8 cellular contexts compared by ENCODE assay signal in genomic region chr7:117010375-117011133, GRCh38. TPM values are rescaled to one million over a fixed set of nuclear protein-coding genes. Genes with fewer than 3 reads are reported as not detected.
A peak's percentile ranks its signal among the peaks of the same experiment; 100 is the strongest.
DNase-seq lines count a peak whose midpoint lies in the region; ATAC-seq and TF ChIP-seq lines count a peak whose summit lies in the region.
"Had no signal": no experiment of that assay in that cellular context is flagged by ENCODE, and none has a peak within 500 bp of the region (broad histone marks: within the 10 kb centered on the region; RNA-seq: fewer than 3 reads in every experiment).

No MANE protein-coding gene starts in this region.

- no peaks in the 10 kb centered on the region for H3K9me3 Mint-ChIP-seq in WTC11
- no peaks in the 10 kb centered on the region for H3K9me3 Mint-ChIP-seq in CD8-positive, alpha-beta memory T cell

- H3K27ac Mint-ChIP-seq in T-helper 17 cell, result peak overlapping the region; percentile 78
- no peak overlapping the region for H3K27ac Mint-ChIP-seq in WTC11
- peak overlapping the region in 3 of 8 donors; percentile 25 to 67 (median 35) for H3K27ac Mint-ChIP-seq in CD8-positive, alpha-beta memory T cell

- TF ChIP-seq CTCF in tibial nerve (IDR thresholded peaks at IDR 0.05) (no peak), WTC11 (IDR thresholded peaks at IDR 0.05) (no peak)

- no peak for TF ChIP-seq EP300 in tibial nerve (IDR thresholded peaks at IDR 0.05)

- CTCF ChIA-PET in WTC11 (lab: Charles Lee), result interaction anchor here (1.0 to 1.1 kb wide), 2 partner anchors 9 to 78 kb away, joined by 3 to 4 read pairs; no protein-coding TSS in a partner anchor
- CTCF ChIA-PET in CD8-positive, alpha-beta memory T cell (lab: Charles Lee), result interaction anchor here (1.0 to 1.1 kb wide), 2 partner anchors 22 to 117 kb away, joined by 3 read pairs; no protein-coding TSS in a partner anchor

- peaks cover 0 to 26% (median 2%) of the 10 kb centered on the region in 4 donors for H3K4me1 ChIP-seq in tibial nerve
- H3K4me1 ChIP-seq in CD8-positive, alpha-beta memory T cell (ENCODE audit: insufficient read depth, low read length), result peaks cover 58% of the 10 kb centered on the region

- no peak overlapping the region for H3K4me3 ChIP-seq in tibial nerve
- no peak overlapping the region for H3K4me3 ChIP-seq in CD8-positive, alpha-beta memory T cell (ENCODE audit: low read length)
- H3K4me3 ChIP-seq: sigmoid colon had no signal

- H3K36me3 ChIP-seq in tibial nerve, result no peaks in the 10 kb centered on the region
- no peaks in the 10 kb centered on the region for H3K36me3 ChIP-seq in CD8-positive, alpha-beta memory T cell (ENCODE audit: insufficient read depth, low read length)
- H3K36me3 ChIP-seq: sigmoid colon had no signal

- no peaks in the 10 kb centered on the region for H3K36me3 Mint-ChIP-seq in T-helper 17 cell (ENCODE audit: low read depth)
- no peaks in the 10 kb centered on the region for H3K36me3 Mint-ChIP-seq in WTC11
- no peaks in the 10 kb centered on the region for H3K36me3 Mint-ChIP-seq in CD8-positive, alpha-beta memory T cell

- no peak overlapping the region for H3K27ac ChIP-seq in tibial nerve
- no peak overlapping the region for H3K27ac ChIP-seq in CD8-positive, alpha-beta memory T cell (ENCODE audit: low read depth, low read length)
- H3K27ac ChIP-seq: sigmoid colon had no signal

- peaks cover 50% of the 10 kb centered on the region for H3K4me1 Mint-ChIP-seq in T-helper 17 cell
- peaks cover 11% of the 10 kb centered on the region for H3K4me1 Mint-ChIP-seq in WTC11
- H3K4me1 Mint-ChIP-seq in CD8-positive, alpha-beta memory T cell, result peaks cover 62 to 65% (median 64%) of the 10 kb centered on the region in 3 donors

- ATAC-seq in GM18870 (IDR thresholded peaks at IDR 0.05; ENCODE audit: unreplicated experiment) (peak; percentile 46), HG02623 (IDR thresholded peaks at IDR 0.05; ENCODE audit: unreplicated experiment) (peak; percentile 40), T-helper 17 cell (no peak), WTC11 (no peak)

- no peaks in the 10 kb centered on the region for H3K27me3 ChIP-seq in tibial nerve
- H3K27me3 ChIP-seq in CD8-positive, alpha-beta memory T cell (ENCODE audit: insufficient read depth, low read length, poor library complexity, severe bottlenecking), result no peaks in the 10 kb centered on the region
- H3K27me3 ChIP-seq: sigmoid colon had no signal

- 83 to 91% methylated on average over 6 of the region's 6 CpGs for WGBS in tibial nerve, 2 donors

- H3K4me3 Mint-ChIP-seq in T-helper 17 cell (peak overlapping the region; percentile 19), WTC11 (no peak overlapping the region)
- H3K4me3 Mint-ChIP-seq in CD8-positive, alpha-beta memory T cell, result peak overlapping the region in 3 of 7 donors; percentile 16 to 64 (median 35)

- POLR2A ChIA-PET in WTC11 (lab: Charles Lee), result no interaction called here
- POLR2A ChIA-PET in CD8-positive, alpha-beta memory T cell (lab: Charles Lee), result no interaction called here

- DNase-seq in T-helper 17 cell (no peak), tibial nerve (ENCODE audit: low spot score in 2 of 2) (no peak), WTC11 (ENCODE audit: low spot score) (no peak)
- peak in 2 of 3 donors; percentile 15 to 22 for DNase-seq in stimulated activated CD4-positive, alpha-beta T cell treated with anti-CD3 and anti-CD28 coated beads, Interleukin-12 subunit alpha, Interleukin-12 subunit beta, amount 100 ng/mL, for 48 hours (ENCODE audit: low read depth in 2 of 3, low spot score in 1 of 3)
- DNase-seq in CD8-positive, alpha-beta memory T cell, result no peak
- DNase-seq: sigmoid colon had no signal

- peaks cover 18% of the 10 kb centered on the region for H3K27me3 Mint-ChIP-seq in T-helper 17 cell
- H3K27me3 Mint-ChIP-seq in WTC11 (ENCODE audit: low read depth), result no peaks in the 10 kb centered on the region
- H3K27me3 Mint-ChIP-seq in CD8-positive, alpha-beta memory T cell, result peaks cover 0 to 9% of the 10 kb centered on the region in 2 donors

- H3K9me3 ChIP-seq in T-helper 17 cell (ENCODE audit: control insufficient read depth, low read length, poor library complexity, severe bottlenecking) (no peaks in the 10 kb centered on the region), tibial nerve (no peaks in the 10 kb centered on the region)
- H3K9me3 ChIP-seq in CD8-positive, alpha-beta memory T cell (ENCODE audit: low read length), result no peaks in the 10 kb centered on the region
- H3K9me3 ChIP-seq: sigmoid colon had no signal

- no peak for TF ChIP-seq POLR2A in tibial nerve (IDR thresholded peaks at IDR 0.05)

TF ChIP-seq in WTC11, 78 proteins besides CTCF, POLR2A, EP300 and RAD21:
- TF ChIP-seq ZNF317 (CRISPR knock-in tag; IDR thresholded peaks at IDR 0.05; ENCODE audit: borderline replicate concordance, low read depth) (no peak), NR2C2 (CRISPR knock-in tag; IDR thresholded peaks at IDR 0.05) (no peak), ZBTB21 (CRISPR knock-in tag; IDR thresholded peaks at IDR 0.05; ENCODE audit: borderline replicate concordance) (no peak), ATF3 (CRISPR knock-in tag; conservative IDR thresholded peaks at IDR 0.05) (no peak)

RNA-seq across cellular contexts. Expression of gene ST7, which starts 57.3 kb away (rescaled TPM):
- total RNA-seq in T-helper 17 cell (1 to 10 TPM; 6.1 to 8.0 TPM), tibial nerve (10 to 100 TPM; 13.5 to 24.9 (median 18.6) TPM), WTC11 (2021) (9.0 to 12.4 TPM (median 10.3 TPM) in 3 replicates)
- 10 to 100 TPM; 12.7 to 14.2 TPM for total RNA-seq in CD8-positive, alpha-beta memory T cell
- polyA plus RNA-seq in CD8-positive, alpha-beta memory T cell, result 7.9 TPM

Comparison
In these comparisons a context has a peak if more than half of its experiments do, and no peak if none do; other contexts are left out.
1. ATAC-seq: peak in GM18870 (single experiment) and HG02623 (single experiment); none in T-helper 17 cell (single experiment) and WTC11 (single experiment).
2. DNase-seq: peak in stimulated activated CD4-positive, alpha-beta T cell treated with anti-CD3 and anti-CD28 coated beads, Interleukin-12 subunit alpha, Interleukin-12 subunit beta, amount 100 ng/mL, for 48 hours (2 of 3); none in T-helper 17 cell (0 of 3), tibial nerve (0 of 2), WTC11 (single experiment) and CD8-positive, alpha-beta memory T cell (0 of 5).